Comparison of ENCODE assay signal across 10 cellular contexts in the genomic region with DNA sequence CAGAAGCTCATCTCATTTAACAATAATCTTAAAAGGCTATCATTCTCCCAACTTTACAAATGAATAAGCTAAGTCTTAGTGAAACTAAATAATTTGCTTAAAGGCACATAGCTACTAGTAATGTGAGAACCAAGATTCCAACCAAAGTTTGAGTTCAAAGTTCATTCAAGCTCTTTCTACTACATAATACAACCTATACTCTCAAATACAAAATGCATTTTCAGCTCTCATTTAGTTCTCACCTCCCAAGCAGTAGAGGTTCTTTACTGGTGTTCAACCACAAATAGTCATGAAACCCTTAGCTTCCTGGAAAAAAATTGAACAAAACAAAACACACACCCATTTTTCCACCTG. TPM values are rescaled to one million over a fixed set of nuclear protein-coding genes. Genes with fewer than 3 reads are reported as not detected.
DNase-seq lines count a peak whose midpoint lies in the region; ATAC-seq and TF ChIP-seq lines count a peak whose summit lies in the region.
"Had no signal": no experiment of that assay in that cellular context is flagged by ENCODE, and none has a peak within 500 bp of the region (broad histone marks: within the 10 kb centered on the region; RNA-seq: fewer than 3 reads in every experiment).

No MANE protein-coding gene starts in this region.

- no peak overlapping the region for H3K4me3 Mint-ChIP-seq in activated T-helper 17 cell treated with anti-CD3 and anti-CD28 coated beads, Interleukin-2, amount 50 U/mL, for 72 hours
- H3K4me3 Mint-ChIP-seq in nephron progenitor cell (no peak overlapping the region), Calu3 (ENCODE audit: low read depth, unreplicated experiment) (no peak overlapping the region)
- H3K4me3 Mint-ChIP-seq: central memory CD8-positive, alpha-beta T cell had no signal

- H3K9me3 Mint-ChIP-seq in activated T-helper 17 cell treated with anti-CD3 and anti-CD28 coated beads, Interleukin-2, amount 50 U/mL, for 72 hours, result no peaks in the 10 kb centered on the region
- peaks cover 27% of the 10 kb centered on the region for H3K9me3 Mint-ChIP-seq in nephron progenitor cell
- no peaks in the 10 kb centered on the region for H3K9me3 Mint-ChIP-seq in Calu3 (ENCODE audit: low read depth, unreplicated experiment)
- H3K9me3 Mint-ChIP-seq: central memory CD8-positive, alpha-beta T cell had no signal

- no peak for DNase-seq in NCI-H146 (lab: John Stamatoyannopoulos, UW)
- no peak for DNase-seq in nephron progenitor cell
- DNase-seq in NCI-H2107 (lab: John Stamatoyannopoulos, UW), result no peak
- no peak for DNase-seq in Calu3
- DNase-seq: hippocampal formation had no signal

- intact Hi-C loops in Calu3 (cut with micrococcal nuclease; ENCODE audit: unreplicated experiment), result no loop called here

- CTCF ChIA-PET in Calu3 (lab: Charles Lee), result no interaction called here

- TF ChIP-seq CTCF in nephron progenitor cell (IDR thresholded peaks at IDR 0.05) (no peak), Calu3 (IDR thresholded peaks at IDR 0.05; ENCODE audit: unreplicated experiment) (no peak)

- ATAC-seq in GM18508 (IDR thresholded peaks at IDR 0.05; ENCODE audit: insufficient read depth, unreplicated experiment) (peak; percentile 29), GM21390 (IDR thresholded peaks at IDR 0.05; ENCODE audit: unreplicated experiment) (peak; percentile 42), HG03103 (IDR thresholded peaks at IDR 0.05; ENCODE audit: low read depth, unreplicated experiment) (peak; percentile 22)
- ATAC-seq in activated T-helper 17 cell treated with anti-CD3 and anti-CD28 coated beads, Interleukin-2, amount 50 U/mL, for 72 hours (replicated peaks), result peak; percentile 60

- BruUV-seq in Calu3 (replicated peaks; lab: Mats Ljungman, UMichigan), result no TSS peak

- no peak overlapping the region for H3K27ac Mint-ChIP-seq in activated T-helper 17 cell treated with anti-CD3 and anti-CD28 coated beads, Interleukin-2, amount 50 U/mL, for 72 hours
- no peak overlapping the region for H3K27ac Mint-ChIP-seq in nephron progenitor cell
- no peak overlapping the region for H3K27ac Mint-ChIP-seq in Calu3 (ENCODE audit: unreplicated experiment)

- no peaks in the 10 kb centered on the region for H3K36me3 Mint-ChIP-seq in activated T-helper 17 cell treated with anti-CD3 and anti-CD28 coated beads, Interleukin-2, amount 50 U/mL, for 72 hours (ENCODE audit: low read depth)
- peaks cover 16% of the 10 kb centered on the region for H3K36me3 Mint-ChIP-seq in nephron progenitor cell (ENCODE audit: low read depth)
- H3K36me3 Mint-ChIP-seq in Calu3 (ENCODE audit: insufficient read depth, unreplicated experiment), result peaks cover 4% of the 10 kb centered on the region

- H3K4me1 Mint-ChIP-seq in activated T-helper 17 cell treated with anti-CD3 and anti-CD28 coated beads, Interleukin-2, amount 50 U/mL, for 72 hours, result peaks cover 5% of the 10 kb centered on the region
- H3K4me1 Mint-ChIP-seq in nephron progenitor cell, result no peaks in the 10 kb centered on the region
- peaks cover 2% of the 10 kb centered on the region for H3K4me1 Mint-ChIP-seq in Calu3 (ENCODE audit: low read depth, unreplicated experiment)

- no peaks in the 10 kb centered on the region for H3K27me3 Mint-ChIP-seq in activated T-helper 17 cell treated with anti-CD3 and anti-CD28 coated beads, Interleukin-2, amount 50 U/mL, for 72 hours
- H3K27me3 Mint-ChIP-seq in nephron progenitor cell (ENCODE audit: low read depth, poor library complexity) (no peaks in the 10 kb centered on the region), Calu3 (ENCODE audit: unreplicated experiment) (no peaks in the 10 kb centered on the region)
- H3K27me3 Mint-ChIP-seq: central memory CD8-positive, alpha-beta T cell had no signal

RNA-seq across cellular contexts. Expression of gene DDHD1, which starts 43.5 kb away (rescaled TPM):
- total RNA-seq in activated T-helper 17 cell treated with anti-CD3 and anti-CD28 coated beads, Interleukin-2, amount 50 U/mL, for 72 hours, result 100 to 1,000 TPM in 1 of 2 donors, 10 to 100 TPM in 1; 46.7 to 146 TPM
- 12.7 and 14.0 TPM in 2 replicates for total RNA-seq in Calu3 (2022)
